8 cellular contexts compared by ENCODE assay signal in the genomic region with DNA sequence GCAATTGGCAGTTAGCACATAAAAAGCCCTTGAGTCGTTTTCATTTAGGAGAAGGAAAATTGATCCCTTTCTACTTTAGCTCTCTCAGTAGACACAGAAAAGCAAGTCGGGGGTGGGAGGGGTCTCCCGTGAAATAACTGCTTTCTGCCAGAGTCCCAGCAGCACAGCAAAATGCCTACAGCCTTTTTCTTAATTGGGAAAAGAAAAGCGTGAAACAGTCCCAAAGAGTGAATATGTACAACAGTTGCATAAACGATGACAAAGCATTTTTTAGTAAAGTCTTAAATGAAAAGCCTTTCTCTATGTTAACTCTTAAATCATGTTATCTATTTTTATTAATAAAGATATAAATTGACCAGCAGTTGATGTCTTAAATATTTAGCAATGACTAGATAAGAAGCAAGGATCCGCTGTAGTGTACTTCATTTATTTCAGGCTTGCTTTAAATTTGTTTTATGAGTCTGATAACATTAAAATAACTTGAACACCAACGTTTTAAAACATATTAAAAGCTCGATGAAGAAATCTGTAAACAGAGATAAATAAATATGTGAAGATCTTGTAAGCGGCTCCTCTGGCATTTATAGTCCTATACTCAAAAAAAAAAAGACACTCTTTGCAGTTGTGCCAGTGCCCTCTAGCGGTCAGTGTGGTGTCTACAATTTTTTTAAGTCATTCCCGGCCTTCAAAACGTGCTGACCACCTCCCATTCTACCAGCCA. TPM values are rescaled to one million over a fixed set of nuclear protein-coding genes. Genes with fewer than 3 reads are reported as not detected.
A peak's percentile ranks its signal among the peaks of the same experiment; 100 is the strongest.
DNase-seq lines count a peak whose midpoint lies in the region; ATAC-seq and TF ChIP-seq lines count a peak whose summit lies in the region.

No MANE protein-coding gene starts in this region.

- H3K27ac Mint-ChIP-seq in activated CD4-positive, alpha-beta T cell treated with anti-CD3 and anti-CD28 coated beads, Interleukin-2, amount 10 ng/mL, durations not matched to agents 7 days and 5 days, result no peak overlapping the region
- H3K27ac Mint-ChIP-seq in effector memory CD8-positive, alpha-beta T cell, result no peak overlapping the region

- no peaks in the 10 kb centered on the region for H3K9me3 Mint-ChIP-seq in activated CD4-positive, alpha-beta T cell treated with anti-CD3 and anti-CD28 coated beads, Interleukin-2, amount 10 ng/mL, durations not matched to agents 7 days and 5 days
- H3K9me3 Mint-ChIP-seq in effector memory CD8-positive, alpha-beta T cell, result no peaks in the 10 kb centered on the region

- no peak for TF ChIP-seq CTCF in omental fat pad (IDR thresholded peaks at IDR 0.05)

- H3K27me3 Mint-ChIP-seq in activated CD4-positive, alpha-beta T cell treated with anti-CD3 and anti-CD28 coated beads, Interleukin-2, amount 10 ng/mL, durations not matched to agents 7 days and 5 days, result no peaks in the 10 kb centered on the region
- peaks cover 2 to 5% of the 10 kb centered on the region in 2 donors for H3K27me3 Mint-ChIP-seq in effector memory CD8-positive, alpha-beta T cell

- CTCF ChIA-PET in activated CD4-positive, alpha-beta T cell treated with anti-CD3 and anti-CD28 coated beads, Interleukin-2, amount 10 ng/mL, durations not matched to agents 7 days and 5 days (lab: Charles Lee), result interaction anchor here (0.6 to 1.4 kb wide), 7 partner anchors 9 to 1372 kb away, joined by 3 to 7 read pairs (median 5); no protein-coding TSS in a partner anchor

- DNase-seq in GDM1 (lab: John Stamatoyannopoulos, UW) (peak; percentile 10), NCI-H446 treated with DMSO at 0.1 percent for 48 hours (lab: John Stamatoyannopoulos, UW) (peak; percentile 58), midbrain (lab: John Stamatoyannopoulos, UW) (peak; percentile 83), omental fat pad (ENCODE audit: low spot score) (no peak)
- DNase-seq in activated CD4-positive, alpha-beta T cell treated with anti-CD3 and anti-CD28 coated beads, Interleukin-2, amount 10 ng/mL, durations not matched to agents 7 days and 5 days, result peak; percentile 63
- peak; percentile 37 to 50 (median 41) for DNase-seq in effector memory CD8-positive, alpha-beta T cell
- peak; percentile 67 for DNase-seq in stimulated activated CD8-positive, alpha-beta memory T cell treated with anti-CD3 and anti-CD28 coated beads, Interleukin-4, amount 100 ng/mL, for 48 hours

- POLR2A ChIA-PET in activated CD4-positive, alpha-beta T cell treated with anti-CD3 and anti-CD28 coated beads, Interleukin-2, amount 10 ng/mL, durations not matched to agents 7 days and 5 days (lab: Charles Lee), result no interaction called here

- no peak overlapping the region for H3K4me3 Mint-ChIP-seq in activated CD4-positive, alpha-beta T cell treated with anti-CD3 and anti-CD28 coated beads, Interleukin-2, amount 10 ng/mL, durations not matched to agents 7 days and 5 days
- no peak overlapping the region for H3K4me3 Mint-ChIP-seq in effector memory CD8-positive, alpha-beta T cell

- no peaks in the 10 kb centered on the region for H3K36me3 Mint-ChIP-seq in activated CD4-positive, alpha-beta T cell treated with anti-CD3 and anti-CD28 coated beads, Interleukin-2, amount 10 ng/mL, durations not matched to agents 7 days and 5 days (ENCODE audit: low read depth)
- H3K36me3 Mint-ChIP-seq in effector memory CD8-positive, alpha-beta T cell (ENCODE audit: insufficient read depth), result no peaks in the 10 kb centered on the region

- ATAC-seq in HG02973 (IDR thresholded peaks at IDR 0.05; ENCODE audit: unreplicated experiment) (peak; percentile 62), omental fat pad (ENCODE audit: low FRiP score) (no peak)
- ATAC-seq in effector memory CD8-positive, alpha-beta T cell (replicated peaks), result peak; percentile 55

- no peaks in the 10 kb centered on the region for H3K4me1 Mint-ChIP-seq in activated CD4-positive, alpha-beta T cell treated with anti-CD3 and anti-CD28 coated beads, Interleukin-2, amount 10 ng/mL, durations not matched to agents 7 days and 5 days
- peaks cover 0 to 2% of the 10 kb centered on the region in 2 donors for H3K4me1 Mint-ChIP-seq in effector memory CD8-positive, alpha-beta T cell (ENCODE audit: low read depth in 2 of 2)

RNA-seq across cellular contexts. Expression of a gene that starts 42.3 kb away (rescaled TPM):
- total RNA-seq in activated CD4-positive, alpha-beta T cell treated with anti-CD3 and anti-CD28 coated beads, Interleukin-2, amount 10 ng/mL, durations not matched to agents 7 days and 5 days, result 100 to 1,000 TPM; 143 to 179 TPM
- total RNA-seq in omental fat pad, result 10 to 100 TPM; 28.2 to 62.1 (median 35.9) TPM
